Comparison of ENCODE assay signal across 1 cellular context in the genomic region with DNA sequence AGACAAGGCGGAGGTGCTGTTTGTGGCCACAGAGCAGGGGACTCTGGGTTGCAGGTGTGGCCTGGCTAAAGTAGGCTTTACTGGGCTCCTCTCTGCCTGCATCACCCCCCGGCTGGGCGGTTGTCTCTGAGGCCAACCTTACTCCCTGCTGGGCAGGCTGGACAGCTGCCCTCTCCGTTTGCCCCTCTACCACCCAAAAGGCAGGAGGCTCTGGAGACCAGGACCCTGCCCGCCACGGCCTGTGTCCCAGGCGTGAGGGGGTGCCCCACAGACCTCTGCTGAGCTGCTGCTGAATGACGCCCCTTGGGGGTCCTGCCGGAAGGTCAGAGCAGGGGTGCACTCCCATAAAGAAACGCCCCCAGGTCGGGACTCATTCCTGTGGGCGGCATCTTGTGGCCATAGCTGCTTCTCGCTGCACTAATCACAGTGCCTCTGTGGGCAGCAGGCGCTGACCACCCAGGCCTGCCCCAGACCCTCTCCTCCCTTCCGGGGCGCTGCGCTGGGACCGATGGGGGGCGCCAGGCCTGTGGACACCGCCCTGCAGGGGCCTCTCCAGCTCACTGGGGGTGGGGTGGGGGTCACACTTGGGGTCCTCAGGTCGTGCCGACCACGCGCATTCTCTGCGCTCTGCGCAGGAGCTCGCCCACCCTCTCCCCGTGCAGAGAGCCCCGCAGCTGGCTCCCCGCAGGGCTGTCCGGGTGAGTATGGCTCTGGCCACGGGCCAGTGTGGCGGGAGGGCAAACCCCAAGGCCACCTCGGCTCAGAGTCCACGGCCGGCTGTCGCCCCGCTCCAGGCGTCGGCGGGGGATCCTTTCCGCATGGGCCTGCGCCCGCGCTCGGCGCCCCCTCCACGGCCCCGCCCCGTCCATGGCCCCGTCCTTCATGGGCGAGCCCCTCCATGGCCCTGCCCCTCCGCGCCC.
TF ChIP-seq lines count a peak whose summit lies in the region.

No MANE protein-coding gene starts in this region.

TF ChIP-seq in HepG2, 621 proteins besides CTCF, POLR2A, EP300 and RAD21 (continues in another document):
- TF ChIP-seq SKI (IDR thresholded peaks at IDR 0.05; ENCODE audit: partially characterized antibody) (peak; percentile 78), SMARCC2 (IDR thresholded peaks at IDR 0.05) (no peak), ETV5 (CRISPR knock-in tag; IDR thresholded peaks at IDR 0.05; ENCODE audit: borderline replicate concordance) (peak; percentile 32; the same call in 1 of the 2 replicates), BORCS8-MEF2B (CRISPR knock-in tag; IDR thresholded peaks at IDR 0.05) (peak; percentile 23; the same call in 1 of the 2 replicates), SAFB2 (CRISPR knock-in tag; IDR thresholded peaks at IDR 0.05; ENCODE audit: borderline replicate concordance, low read depth) (no peak), ZNF326 (CRISPR knock-in tag; IDR thresholded peaks at IDR 0.05; ENCODE audit: borderline replicate concordance) (no peak), YEATS4 (CRISPR knock-in tag; IDR thresholded peaks at IDR 0.05; ENCODE audit: borderline replicate concordance) (peak; percentile 86), FOXJ3 (CRISPR knock-in tag; IDR thresholded peaks at IDR 0.05; ENCODE audit: borderline replicate concordance) (no peak), ZNF205 (CRISPR knock-in tag; IDR thresholded peaks at IDR 0.05) (peak; percentile 58; the same call in 1 of the 2 replicates), NR2F1 (CRISPR knock-in tag; IDR thresholded peaks at IDR 0.05) (peak; percentile 9 to 48; a peak in 1 of 4 replicates), ELF1 (CRISPR knock-in tag; IDR thresholded peaks at IDR 0.05) (0 out of 2 replicates have a peak, but pooled peaks have one; percentile 10), DMAP1 (CRISPR knock-in tag; IDR thresholded peaks at IDR 0.05) (peak; percentile 78), ZNF101 (CRISPR knock-in tag; IDR thresholded peaks at IDR 0.05; ENCODE audit: borderline replicate concordance, low read depth) (no peak), ZNF383 (CRISPR knock-in tag; IDR thresholded peaks at IDR 0.05; ENCODE audit: borderline replicate concordance) (no peak), ZBTB7B (CRISPR knock-in tag; IDR thresholded peaks at IDR 0.05) (peak; percentile 86), ZNF333 (CRISPR knock-in tag; IDR thresholded peaks at IDR 0.05; ENCODE audit: borderline replicate concordance) (0 out of 2 replicates have a peak, but pooled peaks have one; percentile 73)
- TF ChIP-seq, protein P1, sequence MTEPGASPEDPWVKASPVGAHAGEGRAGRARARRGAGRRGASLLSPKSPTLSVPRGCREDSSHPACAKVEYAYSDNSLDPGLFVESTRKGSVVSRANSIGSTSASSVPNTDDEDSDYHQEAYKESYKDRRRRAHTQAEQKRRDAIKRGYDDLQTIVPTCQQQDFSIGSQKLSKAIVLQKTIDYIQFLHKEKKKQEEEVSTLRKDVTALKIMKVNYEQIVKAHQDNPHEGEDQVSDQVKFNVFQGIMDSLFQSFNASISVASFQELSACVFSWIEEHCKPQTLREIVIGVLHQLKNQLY (CRISPR knock-in tag; IDR thresholded peaks at IDR 0.05), result 0 out of 2 replicates have a peak, but pooled peaks have one; percentile 54
- TF ChIP-seq, protein P2, sequence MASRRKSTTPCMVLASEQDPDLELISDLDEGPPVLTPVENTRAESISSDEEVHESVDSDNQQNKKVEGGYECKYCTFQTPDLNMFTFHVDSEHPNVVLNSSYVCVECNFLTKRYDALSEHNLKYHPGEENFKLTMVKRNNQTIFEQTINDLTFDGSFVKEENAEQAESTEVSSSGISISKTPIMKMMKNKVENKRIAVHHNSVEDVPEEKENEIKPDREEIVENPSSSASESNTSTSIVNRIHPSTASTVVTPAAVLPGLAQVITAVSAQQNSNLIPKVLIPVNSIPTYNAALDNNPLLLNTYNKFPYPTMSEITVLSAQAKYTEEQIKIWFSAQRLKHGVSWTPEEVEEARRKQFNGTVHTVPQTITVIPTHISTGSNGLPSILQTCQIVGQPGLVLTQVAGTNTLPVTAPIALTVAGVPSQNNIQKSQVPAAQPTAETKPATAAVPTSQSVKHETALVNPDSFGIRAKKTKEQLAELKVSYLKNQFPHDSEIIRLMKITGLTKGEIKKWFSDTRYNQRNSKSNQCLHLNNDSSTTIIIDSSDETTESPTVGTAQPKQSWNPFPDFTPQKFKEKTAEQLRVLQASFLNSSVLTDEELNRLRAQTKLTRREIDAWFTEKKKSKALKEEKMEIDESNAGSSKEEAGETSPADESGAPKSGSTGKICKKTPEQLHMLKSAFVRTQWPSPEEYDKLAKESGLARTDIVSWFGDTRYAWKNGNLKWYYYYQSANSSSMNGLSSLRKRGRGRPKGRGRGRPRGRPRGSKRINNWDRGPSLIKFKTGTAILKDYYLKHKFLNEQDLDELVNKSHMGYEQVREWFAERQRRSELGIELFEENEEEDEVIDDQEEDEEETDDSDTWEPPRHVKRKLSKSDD (CRISPR knock-in tag; IDR thresholded peaks at IDR 0.05; ENCODE audit: low read depth), result 0 out of 2 replicates have a peak, but pooled peaks have one; percentile 5
- TF ChIP-seq, protein P3, sequence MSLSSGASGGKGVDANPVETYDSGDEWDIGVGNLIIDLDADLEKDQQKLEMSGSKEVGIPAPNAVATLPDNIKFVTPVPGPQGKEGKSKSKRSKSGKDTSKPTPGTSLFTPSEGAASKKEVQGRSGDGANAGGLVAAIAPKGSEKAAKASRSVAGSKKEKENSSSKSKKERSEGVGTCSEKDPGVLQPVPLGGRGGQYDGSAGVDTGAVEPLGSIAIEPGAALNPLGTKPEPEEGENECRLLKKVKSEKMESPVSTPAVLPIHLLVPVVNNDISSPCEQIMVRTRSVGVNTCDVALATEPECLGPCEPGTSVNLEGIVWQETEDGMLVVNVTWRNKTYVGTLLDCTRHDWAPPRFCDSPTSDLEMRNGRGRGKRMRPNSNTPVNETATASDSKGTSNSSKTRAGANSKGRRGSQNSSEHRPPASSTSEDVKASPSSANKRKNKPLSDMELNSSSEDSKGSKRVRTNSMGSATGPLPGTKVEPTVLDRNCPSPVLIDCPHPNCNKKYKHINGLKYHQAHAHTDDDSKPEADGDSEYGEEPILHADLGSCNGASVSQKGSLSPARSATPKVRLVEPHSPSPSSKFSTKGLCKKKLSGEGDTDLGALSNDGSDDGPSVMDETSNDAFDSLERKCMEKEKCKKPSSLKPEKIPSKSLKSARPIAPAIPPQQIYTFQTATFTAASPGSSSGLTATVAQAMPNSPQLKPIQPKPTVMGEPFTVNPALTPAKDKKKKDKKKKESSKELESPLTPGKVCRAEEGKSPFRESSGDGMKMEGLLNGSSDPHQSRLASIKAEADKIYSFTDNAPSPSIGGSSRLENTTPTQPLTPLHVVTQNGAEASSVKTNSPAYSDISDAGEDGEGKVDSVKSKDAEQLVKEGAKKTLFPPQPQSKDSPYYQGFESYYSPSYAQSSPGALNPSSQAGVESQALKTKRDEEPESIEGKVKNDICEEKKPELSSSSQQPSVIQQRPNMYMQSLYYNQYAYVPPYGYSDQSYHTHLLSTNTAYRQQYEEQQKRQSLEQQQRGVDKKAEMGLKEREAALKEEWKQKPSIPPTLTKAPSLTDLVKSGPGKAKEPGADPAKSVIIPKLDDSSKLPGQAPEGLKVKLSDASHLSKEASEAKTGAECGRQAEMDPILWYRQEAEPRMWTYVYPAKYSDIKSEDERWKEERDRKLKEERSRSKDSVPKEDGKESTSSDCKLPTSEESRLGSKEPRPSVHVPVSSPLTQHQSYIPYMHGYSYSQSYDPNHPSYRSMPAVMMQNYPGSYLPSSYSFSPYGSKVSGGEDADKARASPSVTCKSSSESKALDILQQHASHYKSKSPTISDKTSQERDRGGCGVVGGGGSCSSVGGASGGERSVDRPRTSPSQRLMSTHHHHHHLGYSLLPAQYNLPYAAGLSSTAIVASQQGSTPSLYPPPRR (CRISPR knock-in tag; IDR thresholded peaks at IDR 0.05; ENCODE audit: borderline replicate concordance), result peak; percentile 43; the same call in 1 of the 2 replicates
- TF ChIP-seq, protein P4, sequence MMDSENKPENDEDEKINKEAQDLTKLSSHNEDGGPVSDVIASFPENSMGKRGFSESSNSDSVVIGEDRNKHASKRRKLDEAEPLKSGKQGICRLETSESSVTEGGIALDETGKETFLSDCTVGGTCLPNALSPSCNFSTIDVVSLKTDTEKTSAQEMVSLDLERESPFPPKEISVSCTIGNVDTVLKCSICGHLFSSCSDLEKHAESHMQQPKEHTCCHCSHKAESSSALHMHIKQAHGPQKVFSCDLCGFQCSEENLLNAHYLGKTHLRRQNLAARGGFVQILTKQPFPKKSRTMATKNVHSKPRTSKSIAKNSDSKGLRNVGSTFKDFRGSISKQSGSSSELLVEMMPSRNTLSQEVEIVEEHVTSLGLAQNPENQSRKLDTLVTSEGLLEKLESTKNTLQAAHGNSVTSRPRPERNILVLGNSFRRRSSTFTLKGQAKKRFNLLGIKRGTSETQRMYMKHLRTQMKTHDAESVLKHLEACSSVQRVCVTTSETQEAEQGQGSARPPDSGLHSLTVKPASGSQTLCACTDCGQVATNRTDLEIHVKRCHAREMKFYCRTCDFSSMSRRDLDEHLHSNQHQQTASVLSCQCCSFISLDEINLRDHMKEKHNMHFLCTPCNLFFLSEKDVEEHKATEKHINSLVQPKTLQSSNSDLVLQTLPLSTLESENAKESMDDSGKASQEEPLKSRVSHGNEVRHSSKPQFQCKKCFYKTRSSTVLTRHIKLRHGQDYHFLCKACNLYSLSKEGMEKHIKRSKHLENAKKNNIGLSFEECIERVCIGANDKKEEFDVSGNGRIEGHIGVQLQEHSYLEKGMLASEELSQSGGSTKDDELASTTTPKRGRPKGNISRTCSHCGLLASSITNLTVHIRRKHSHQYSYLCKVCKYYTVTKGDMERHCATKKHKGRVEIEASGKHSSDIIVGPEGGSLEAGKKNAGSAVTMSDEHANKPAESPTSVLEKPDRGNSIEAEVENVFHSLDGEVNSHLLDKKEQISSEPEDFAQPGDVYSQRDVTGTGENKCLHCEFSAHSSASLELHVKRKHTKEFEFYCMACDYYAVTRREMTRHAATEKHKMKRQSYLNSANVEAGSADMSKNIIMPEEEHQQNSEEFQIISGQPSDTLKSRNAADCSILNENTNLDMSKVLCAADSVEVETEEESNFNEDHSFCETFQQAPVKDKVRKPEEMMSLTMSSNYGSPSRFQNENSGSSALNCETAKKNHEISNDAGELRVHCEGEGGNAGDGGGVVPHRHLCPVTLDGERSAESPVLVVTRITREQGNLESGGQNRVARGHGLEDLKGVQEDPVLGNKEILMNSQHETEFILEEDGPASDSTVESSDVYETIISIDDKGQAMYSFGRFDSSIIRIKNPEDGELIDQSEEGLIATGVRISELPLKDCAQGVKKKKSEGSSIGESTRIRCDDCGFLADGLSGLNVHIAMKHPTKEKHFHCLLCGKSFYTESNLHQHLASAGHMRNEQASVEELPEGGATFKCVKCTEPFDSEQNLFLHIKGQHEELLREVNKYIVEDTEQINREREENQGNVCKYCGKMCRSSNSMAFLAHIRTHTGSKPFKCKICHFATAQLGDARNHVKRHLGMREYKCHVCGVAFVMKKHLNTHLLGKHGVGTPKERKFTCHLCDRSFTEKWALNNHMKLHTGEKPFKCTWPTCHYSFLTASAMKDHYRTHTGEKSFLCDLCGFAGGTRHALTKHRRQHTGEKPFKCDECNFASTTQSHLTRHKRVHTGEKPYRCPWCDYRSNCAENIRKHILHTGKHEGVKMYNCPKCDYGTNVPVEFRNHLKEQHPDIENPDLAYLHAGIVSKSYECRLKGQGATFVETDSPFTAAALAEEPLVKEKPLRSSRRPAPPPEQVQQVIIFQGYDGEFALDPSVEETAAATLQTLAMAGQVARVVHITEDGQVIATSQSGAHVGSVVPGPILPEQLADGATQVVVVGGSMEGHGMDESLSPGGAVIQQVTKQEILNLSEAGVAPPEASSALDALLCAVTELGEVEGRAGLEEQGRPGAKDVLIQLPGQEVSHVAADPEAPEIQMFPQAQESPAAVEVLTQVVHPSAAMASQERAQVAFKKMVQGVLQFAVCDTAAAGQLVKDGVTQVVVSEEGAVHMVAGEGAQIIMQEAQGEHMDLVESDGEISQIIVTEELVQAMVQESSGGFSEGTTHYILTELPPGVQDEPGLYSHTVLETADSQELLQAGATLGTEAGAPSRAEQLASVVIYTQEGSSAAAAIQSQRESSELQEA (CRISPR knock-in tag; IDR thresholded peaks at IDR 0.05; ENCODE audit: not compliant biosample characterization), result no peak
- TF ChIP-seq, protein P5, sequence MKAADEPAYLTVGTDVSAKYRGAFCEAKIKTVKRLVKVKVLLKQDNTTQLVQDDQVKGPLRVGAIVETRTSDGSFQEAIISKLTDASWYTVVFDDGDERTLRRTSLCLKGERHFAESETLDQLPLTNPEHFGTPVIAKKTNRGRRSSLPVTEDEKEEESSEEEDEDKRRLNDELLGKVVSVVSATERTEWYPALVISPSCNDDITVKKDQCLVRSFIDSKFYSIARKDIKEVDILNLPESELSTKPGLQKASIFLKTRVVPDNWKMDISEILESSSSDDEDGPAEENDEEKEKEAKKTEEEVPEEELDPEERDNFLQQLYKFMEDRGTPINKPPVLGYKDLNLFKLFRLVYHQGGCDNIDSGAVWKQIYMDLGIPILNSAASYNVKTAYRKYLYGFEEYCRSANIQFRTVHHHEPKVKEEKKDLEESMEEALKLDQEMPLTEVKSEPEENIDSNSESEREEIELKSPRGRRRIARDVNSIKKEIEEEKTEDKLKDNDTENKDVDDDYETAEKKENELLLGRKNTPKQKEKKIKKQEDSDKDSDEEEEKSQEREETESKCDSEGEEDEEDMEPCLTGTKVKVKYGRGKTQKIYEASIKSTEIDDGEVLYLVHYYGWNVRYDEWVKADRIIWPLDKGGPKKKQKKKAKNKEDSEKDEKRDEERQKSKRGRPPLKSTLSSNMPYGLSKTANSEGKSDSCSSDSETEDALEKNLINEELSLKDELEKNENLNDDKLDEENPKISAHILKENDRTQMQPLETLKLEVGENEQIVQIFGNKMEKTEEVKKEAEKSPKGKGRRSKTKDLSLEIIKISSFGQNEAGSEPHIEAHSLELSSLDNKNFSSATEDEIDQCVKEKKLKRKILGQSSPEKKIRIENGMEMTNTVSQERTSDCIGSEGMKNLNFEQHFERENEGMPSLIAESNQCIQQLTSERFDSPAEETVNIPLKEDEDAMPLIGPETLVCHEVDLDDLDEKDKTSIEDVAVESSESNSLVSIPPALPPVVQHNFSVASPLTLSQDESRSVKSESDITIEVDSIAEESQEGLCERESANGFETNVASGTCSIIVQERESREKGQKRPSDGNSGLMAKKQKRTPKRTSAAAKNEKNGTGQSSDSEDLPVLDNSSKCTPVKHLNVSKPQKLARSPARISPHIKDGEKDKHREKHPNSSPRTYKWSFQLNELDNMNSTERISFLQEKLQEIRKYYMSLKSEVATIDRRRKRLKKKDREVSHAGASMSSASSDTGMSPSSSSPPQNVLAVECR (CRISPR knock-in tag; IDR thresholded peaks at IDR 0.05; ENCODE audit: borderline replicate concordance), result peak; percentile 77
- TF ChIP-seq, protein P6, sequence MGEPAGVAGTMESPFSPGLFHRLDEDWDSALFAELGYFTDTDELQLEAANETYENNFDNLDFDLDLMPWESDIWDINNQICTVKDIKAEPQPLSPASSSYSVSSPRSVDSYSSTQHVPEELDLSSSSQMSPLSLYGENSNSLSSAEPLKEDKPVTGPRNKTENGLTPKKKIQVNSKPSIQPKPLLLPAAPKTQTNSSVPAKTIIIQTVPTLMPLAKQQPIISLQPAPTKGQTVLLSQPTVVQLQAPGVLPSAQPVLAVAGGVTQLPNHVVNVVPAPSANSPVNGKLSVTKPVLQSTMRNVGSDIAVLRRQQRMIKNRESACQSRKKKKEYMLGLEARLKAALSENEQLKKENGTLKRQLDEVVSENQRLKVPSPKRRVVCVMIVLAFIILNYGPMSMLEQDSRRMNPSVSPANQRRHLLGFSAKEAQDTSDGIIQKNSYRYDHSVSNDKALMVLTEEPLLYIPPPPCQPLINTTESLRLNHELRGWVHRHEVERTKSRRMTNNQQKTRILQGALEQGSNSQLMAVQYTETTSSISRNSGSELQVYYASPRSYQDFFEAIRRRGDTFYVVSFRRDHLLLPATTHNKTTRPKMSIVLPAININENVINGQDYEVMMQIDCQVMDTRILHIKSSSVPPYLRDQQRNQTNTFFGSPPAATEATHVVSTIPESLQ (CRISPR knock-in tag; conservative IDR thresholded peaks at IDR 0.05), result no peak
